In the genomic region with DNA sequence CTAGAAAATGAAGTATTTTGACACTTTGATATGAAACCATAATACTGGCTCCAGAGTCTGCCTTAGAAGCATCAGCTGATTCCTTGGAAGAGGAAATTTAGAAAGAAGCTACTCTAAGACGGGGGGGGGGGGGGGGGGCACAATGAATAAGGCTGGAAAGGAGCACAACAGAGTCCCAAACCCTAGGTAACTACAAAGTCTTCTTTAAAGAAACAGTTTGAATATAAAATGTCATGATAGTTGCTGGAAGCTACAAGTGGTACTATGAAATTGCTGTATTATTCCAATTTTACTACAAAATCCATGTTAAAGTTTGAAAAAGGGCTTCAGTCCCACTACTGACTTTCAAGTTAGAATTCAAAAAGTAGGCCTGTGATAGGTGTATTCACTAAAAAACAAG, we compare ENCODE assay signal across 15 cellular contexts.
"Had no signal": no experiment of that assay in that cellular context is flagged by ENCODE, and none has a peak within 500 bp of the region (broad histone marks: within the 10 kb centered on the region; RNA-seq: fewer than 3 reads in every experiment).

No MANE protein-coding gene starts in this region.

- ATAC-seq: activated CD4-positive, alpha-beta T cell treated with anti-CD3 and anti-CD28 coated beads for 36 hours; foreskin keratinocyte had no signal

- H3K27me3 Mint-ChIP-seq: activated CD4-positive, alpha-beta memory T cell treated with anti-CD3 and anti-CD28 coated beads, Interleukin-2, amount 10 ng/mL, durations not matched to agents 7 days and 5 days; activated CD4-positive, alpha-beta T cell treated with anti-CD3 and anti-CD28 coated beads for 36 hours; activated naive CD8-positive, alpha-beta T cell had no signal

- H2AFZ ChIP-seq: hepatocyte, neural progenitor cell, parathyroid adenoma had no signal

- H3K9me3 ChIP-seq: stomach, tibial artery had no signal

- H3K36me3 ChIP-seq: brain microvascular endothelial cell, neural progenitor cell, stomach, tibial artery, WERI-Rb-1 had no signal

- H3K4me3 Mint-ChIP-seq: activated CD4-positive, alpha-beta memory T cell treated with anti-CD3 and anti-CD28 coated beads, Interleukin-2, amount 10 ng/mL, durations not matched to agents 7 days and 5 days; activated CD4-positive, alpha-beta T cell treated with anti-CD3 and anti-CD28 coated beads for 36 hours; activated naive CD8-positive, alpha-beta T cell; neural progenitor cell had no signal

- H3K27ac Mint-ChIP-seq: activated CD4-positive, alpha-beta memory T cell treated with anti-CD3 and anti-CD28 coated beads, Interleukin-2, amount 10 ng/mL, durations not matched to agents 7 days and 5 days; activated CD4-positive, alpha-beta T cell treated with anti-CD3 and anti-CD28 coated beads for 36 hours; neural progenitor cell had no signal

- H3K9ac ChIP-seq: neural progenitor cell, parathyroid adenoma had no signal

- DNase-seq: activated CD4-positive, alpha-beta memory T cell treated with anti-CD3 and anti-CD28 coated beads, Interleukin-2, amount 10 ng/mL, durations not matched to agents 7 days and 5 days; activated CD4-positive, alpha-beta T cell treated with anti-CD3 and anti-CD28 coated beads for 36 hours; activated gamma-delta T cell; activated T-cell treated with anti-CD3 and anti-CD28 coated beads, Interleukin-2, amount 50 U/mL, for 48 hours; brain microvascular endothelial cell; foreskin keratinocyte; small intestine; stomach; T1000; WERI-Rb-1 had no signal

- H3K4me2 ChIP-seq: hepatocyte, neural progenitor cell had no signal

- H3K9me3 Mint-ChIP-seq: activated CD4-positive, alpha-beta memory T cell treated with anti-CD3 and anti-CD28 coated beads, Interleukin-2, amount 10 ng/mL, durations not matched to agents 7 days and 5 days had no signal

- H3K4me3 ChIP-seq: hepatocyte, neural progenitor cell, stomach, tibial artery had no signal

- H3K27ac ChIP-seq: brain microvascular endothelial cell, foreskin keratinocyte, hepatocyte, neural progenitor cell, parathyroid adenoma, tibial artery, WERI-Rb-1 had no signal

- H3K27me3 ChIP-seq: brain microvascular endothelial cell, foreskin keratinocyte, hepatocyte, neural progenitor cell, stomach, tibial artery had no signal
